ENCODE assay signal across 1 cellular context in genomic region chr21:44531606-44532128, GRCh38.
TF ChIP-seq lines count a peak whose summit lies in the region.

No MANE protein-coding gene starts in this region.

TF ChIP-seq in H1, 55 proteins besides CTCF, POLR2A, EP300 and RAD21:
- TF ChIP-seq KDM4A (IDR thresholded peaks at IDR 0.05; ENCODE audit: low read depth, low read length, severe bottlenecking) = no peak
- TF ChIP-seq ATF2 (IDR thresholded peaks at IDR 0.05; ENCODE audit: low read length) = no peak
- no peak for TF ChIP-seq CEBPB (IDR thresholded peaks at IDR 0.05; ENCODE audit: low read depth, low read length)
- TF ChIP-seq GABPA (IDR thresholded peaks at IDR 0.05; ENCODE audit: borderline replicate concordance, insufficient read depth, low read length) = no peak
- TF ChIP-seq CHD2 (IDR thresholded peaks at IDR 0.05; ENCODE audit: low read length) = no peak
- no peak for TF ChIP-seq NRF1 (IDR thresholded peaks at IDR 0.05; ENCODE audit: low read depth, low read length)
- TF ChIP-seq SIX5 (IDR thresholded peaks at IDR 0.05; ENCODE audit: low read depth, low read length) = no peak
